In the genomic region with DNA sequence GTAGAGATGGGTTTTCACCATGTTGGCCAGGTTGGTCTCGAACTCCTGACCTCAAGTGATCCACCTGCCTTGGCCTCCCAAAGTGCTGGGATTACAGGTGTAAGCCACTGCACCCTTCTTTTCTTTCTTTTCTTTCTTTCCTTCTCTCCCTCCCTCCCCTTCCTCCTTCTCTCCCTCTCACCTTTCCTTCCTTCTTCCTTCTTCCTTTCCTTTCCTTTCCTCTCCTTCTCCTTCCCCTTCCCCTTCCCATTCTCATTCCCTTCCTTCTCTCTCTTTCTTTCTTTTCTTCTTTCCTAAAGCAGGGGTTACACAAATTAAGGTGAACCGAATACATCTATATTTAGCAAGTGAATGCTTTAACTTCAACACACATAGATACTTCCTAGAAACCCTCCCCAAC, we compare ENCODE assay signal across 1 cellular context.
TF ChIP-seq lines count a peak whose summit lies in the region.

No MANE protein-coding gene starts in this region.

TF ChIP-seq in HEK293, 187 proteins besides CTCF, POLR2A, EP300 and RAD21 (continued from another document):
- TF ChIP-seq, protein P1, sequence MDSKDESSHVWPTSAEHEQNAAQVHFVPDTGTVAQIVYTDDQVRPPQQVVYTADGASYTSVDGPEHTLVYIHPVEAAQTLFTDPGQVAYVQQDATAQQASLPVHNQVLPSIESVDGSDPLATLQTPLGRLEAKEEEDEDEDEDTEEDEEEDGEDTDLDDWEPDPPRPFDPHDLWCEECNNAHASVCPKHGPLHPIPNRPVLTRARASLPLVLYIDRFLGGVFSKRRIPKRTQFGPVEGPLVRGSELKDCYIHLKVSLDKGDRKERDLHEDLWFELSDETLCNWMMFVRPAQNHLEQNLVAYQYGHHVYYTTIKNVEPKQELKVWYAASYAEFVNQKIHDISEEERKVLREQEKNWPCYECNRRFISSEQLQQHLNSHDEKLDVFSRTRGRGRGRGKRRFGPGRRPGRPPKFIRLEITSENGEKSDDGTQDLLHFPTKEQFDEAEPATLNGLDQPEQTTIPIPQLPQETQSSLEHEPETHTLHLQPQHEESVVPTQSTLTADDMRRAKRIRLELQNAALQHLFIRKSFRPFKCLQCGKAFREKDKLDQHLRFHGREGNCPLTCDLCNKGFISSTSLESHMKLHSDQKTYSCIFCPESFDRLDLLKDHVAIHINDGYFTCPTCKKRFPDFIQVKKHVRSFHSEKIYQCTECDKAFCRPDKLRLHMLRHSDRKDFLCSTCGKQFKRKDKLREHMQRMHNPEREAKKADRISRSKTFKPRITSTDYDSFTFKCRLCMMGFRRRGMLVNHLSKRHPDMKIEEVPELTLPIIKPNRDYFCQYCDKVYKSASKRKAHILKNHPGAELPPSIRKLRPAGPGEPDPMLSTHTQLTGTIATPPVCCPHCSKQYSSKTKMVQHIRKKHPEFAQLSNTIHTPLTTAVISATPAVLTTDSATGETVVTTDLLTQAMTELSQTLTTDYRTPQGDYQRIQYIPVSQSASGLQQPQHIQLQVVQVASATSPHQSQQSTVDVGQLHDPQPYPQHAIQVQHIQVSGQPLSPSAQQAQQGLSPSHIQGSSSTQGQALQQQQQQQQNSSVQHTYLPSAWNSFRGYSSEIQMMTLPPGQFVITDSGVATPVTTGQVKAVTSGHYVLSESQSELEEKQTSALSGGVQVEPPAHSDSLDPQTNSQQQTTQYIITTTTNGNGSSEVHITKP (tag by site-specific recombination; IDR thresholded peaks at IDR 0.05) = no peak
- no peak for TF ChIP-seq GFI1B (tag by site-specific recombination; IDR thresholded peaks at IDR 0.05)
- TF ChIP-seq GLI2 (tag by site-specific recombination; IDR thresholded peaks at IDR 0.05; ENCODE audit: borderline replicate concordance, low read depth) = no peak
- no peak for TF ChIP-seq ZNF114 (tag by site-specific recombination; IDR thresholded peaks at IDR 0.05)
- TF ChIP-seq FEZF1 (tag by site-specific recombination; IDR thresholded peaks at IDR 0.05) = no peak
- no peak for TF ChIP-seq ZNF416 (tag by site-specific recombination; IDR thresholded peaks at IDR 0.05)
- TF ChIP-seq, protein P2, sequence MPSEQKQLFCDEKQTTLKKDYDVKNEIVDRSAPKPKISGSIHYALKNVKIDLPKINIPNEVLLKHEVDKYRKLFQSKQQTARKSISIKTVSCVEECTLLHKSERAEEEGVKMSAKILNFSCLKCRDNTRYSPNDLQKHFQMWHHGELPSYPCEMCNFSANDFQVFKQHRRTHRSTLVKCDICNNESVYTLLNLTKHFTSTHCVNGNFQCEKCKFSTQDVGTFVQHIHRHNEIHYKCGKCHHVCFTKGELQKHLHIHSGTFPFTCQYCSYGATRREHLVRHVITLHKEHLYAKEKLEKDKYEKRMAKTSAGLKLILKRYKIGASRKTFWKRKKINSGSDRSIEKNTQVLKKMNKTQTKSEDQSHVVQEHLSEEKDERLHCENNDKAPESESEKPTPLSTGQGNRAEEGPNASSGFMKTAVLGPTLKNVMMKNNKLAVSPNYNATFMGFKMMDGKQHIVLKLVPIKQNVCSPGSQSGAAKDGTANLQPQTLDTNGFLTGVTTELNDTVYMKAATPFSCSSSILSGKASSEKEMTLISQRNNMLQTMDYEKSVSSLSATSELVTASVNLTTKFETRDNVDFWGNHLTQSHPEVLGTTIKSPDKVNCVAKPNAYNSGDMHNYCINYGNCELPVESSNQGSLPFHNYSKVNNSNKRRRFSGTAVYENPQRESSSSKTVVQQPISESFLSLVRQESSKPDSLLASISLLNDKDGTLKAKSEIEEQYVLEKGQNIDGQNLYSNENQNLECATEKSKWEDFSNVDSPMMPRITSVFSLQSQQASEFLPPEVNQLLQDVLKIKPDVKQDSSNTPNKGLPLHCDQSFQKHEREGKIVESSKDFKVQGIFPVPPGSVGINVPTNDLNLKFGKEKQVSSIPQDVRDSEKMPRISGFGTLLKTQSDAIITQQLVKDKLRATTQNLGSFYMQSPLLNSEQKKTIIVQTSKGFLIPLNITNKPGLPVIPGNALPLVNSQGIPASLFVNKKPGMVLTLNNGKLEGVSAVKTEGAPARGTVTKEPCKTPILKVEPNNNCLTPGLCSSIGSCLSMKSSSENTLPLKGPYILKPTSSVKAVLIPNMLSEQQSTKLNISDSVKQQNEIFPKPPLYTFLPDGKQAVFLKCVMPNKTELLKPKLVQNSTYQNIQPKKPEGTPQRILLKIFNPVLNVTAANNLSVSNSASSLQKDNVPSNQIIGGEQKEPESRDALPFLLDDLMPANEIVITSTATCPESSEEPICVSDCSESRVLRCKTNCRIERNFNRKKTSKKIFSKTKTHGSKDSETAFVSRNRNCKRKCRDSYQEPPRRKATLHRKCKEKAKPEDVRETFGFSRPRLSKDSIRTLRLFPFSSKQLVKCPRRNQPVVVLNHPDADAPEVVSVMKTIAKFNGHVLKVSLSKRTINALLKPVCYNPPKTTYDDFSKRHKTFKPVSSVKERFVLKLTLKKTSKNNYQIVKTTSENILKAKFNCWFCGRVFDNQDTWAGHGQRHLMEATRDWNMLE (tag by site-specific recombination; conservative IDR thresholded peaks at IDR 0.05; ENCODE audit: low read depth) = no peak
- TF ChIP-seq, protein P3, sequence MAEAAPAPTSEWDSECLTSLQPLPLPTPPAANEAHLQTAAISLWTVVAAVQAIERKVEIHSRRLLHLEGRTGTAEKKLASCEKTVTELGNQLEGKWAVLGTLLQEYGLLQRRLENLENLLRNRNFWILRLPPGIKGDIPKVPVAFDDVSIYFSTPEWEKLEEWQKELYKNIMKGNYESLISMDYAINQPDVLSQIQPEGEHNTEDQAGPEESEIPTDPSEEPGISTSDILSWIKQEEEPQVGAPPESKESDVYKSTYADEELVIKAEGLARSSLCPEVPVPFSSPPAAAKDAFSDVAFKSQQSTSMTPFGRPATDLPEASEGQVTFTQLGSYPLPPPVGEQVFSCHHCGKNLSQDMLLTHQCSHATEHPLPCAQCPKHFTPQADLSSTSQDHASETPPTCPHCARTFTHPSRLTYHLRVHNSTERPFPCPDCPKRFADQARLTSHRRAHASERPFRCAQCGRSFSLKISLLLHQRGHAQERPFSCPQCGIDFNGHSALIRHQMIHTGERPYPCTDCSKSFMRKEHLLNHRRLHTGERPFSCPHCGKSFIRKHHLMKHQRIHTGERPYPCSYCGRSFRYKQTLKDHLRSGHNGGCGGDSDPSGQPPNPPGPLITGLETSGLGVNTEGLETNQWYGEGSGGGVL (tag by site-specific recombination; IDR thresholded peaks at IDR 0.05) = 0 out of 2 replicates have a peak, but pooled peaks have one; percentile 16
- TF ChIP-seq ZNF521 (tag by site-specific recombination; IDR thresholded peaks at IDR 0.05) = peak; percentile 84
- TF ChIP-seq PRDM1 (tag by site-specific recombination; IDR thresholded peaks at IDR 0.05) = peak; percentile 76; the same call in 1 of the 2 replicates
- 0 out of 2 replicates have a peak, but pooled peaks have one; percentile 39 for TF ChIP-seq ZNF473 (tag by site-specific recombination; IDR thresholded peaks at IDR 0.05)
- no peak for TF ChIP-seq ZNF560 (tag by site-specific recombination; IDR thresholded peaks at IDR 0.05; ENCODE audit: borderline replicate concordance)
TF ChIP-seq in HEK293: peak in this region for 5.
